Comparison of ENCODE assay signal across 15 cellular contexts in the genomic region with DNA sequence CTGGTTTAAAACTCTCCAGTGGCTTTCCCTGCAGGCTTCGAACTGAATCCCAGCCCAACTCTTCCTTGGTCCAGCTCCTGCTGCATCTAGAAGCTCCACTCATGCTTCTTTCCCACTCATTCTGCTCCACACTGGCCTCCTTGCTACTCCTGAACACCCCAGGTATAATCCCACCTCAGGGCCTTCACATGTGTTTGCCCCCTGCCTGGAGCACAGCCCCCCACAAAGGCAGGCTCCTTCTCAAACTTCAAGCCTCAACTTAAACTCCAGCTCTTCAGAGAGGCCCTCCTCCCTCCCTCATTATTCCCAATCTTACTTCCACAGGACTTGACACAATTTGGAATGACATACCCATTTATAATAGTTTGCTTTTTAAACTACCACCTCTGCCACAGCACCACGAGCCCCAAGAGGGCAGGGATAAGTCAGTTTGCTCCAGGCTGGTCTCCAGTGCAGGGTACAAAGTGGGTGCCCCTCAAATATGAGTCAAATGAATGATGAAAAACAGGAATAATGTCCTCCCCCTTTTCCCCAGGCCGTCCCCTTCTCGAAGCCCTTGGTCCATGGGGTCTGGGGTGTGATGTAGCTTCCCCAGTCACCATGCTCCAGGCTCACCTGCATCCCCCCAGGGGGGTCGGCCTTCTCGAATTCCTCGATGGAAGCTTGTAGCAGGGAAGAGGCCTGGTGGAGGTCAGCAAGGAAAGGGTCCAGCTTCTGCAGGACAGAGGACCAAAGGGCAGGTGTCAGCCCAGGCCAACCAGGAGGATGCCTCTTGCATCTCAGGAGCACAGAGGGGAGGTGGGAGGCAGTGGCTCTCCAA. TPM values are rescaled to one million over a fixed set of nuclear protein-coding genes. Genes with fewer than 3 reads are reported as not detected.
A peak's percentile ranks its signal among the peaks of the same experiment; 100 is the strongest.
DNase-seq lines count a peak whose midpoint lies in the region; ATAC-seq and TF ChIP-seq lines count a peak whose summit lies in the region.
"Had no signal": no experiment of that assay in that cellular context is flagged by ENCODE, and none has a peak within 500 bp of the region (broad histone marks: within the 10 kb centered on the region; RNA-seq: fewer than 3 reads in every experiment).

No MANE protein-coding gene starts in this region.

- no peaks in the 10 kb centered on the region for H3K27me3 Mint-ChIP-seq in brain
- peaks cover 4 to 7% of the 10 kb centered on the region in 2 donors for H3K27me3 Mint-ChIP-seq in CD4-positive, alpha-beta memory T cell

- POLR2A ChIA-PET in CD4-positive, alpha-beta memory T cell (lab: Charles Lee; ENCODE audit: partially characterized antibody), result no interaction called here

- no peaks in the 10 kb centered on the region for H3K27me3 ChIP-seq in BLaER1 treated with 17β-estradiol and CSF1 and Interleukin-3, amounts not matched to agents 10 nM and 100 nM
- no peaks in the 10 kb centered on the region; the same call in 1 of the 2 replicates for H3K27me3 ChIP-seq in KMS-11 (ENCODE audit: insufficient read depth, low read depth)
- no peaks in the 10 kb centered on the region for H3K27me3 ChIP-seq in sigmoid colon
- no peaks in the 10 kb centered on the region for H3K27me3 ChIP-seq in CD4-positive, alpha-beta memory T cell (ENCODE audit: insufficient read depth, low read length)
- H3K27me3 ChIP-seq: upper lobe of left lung had no signal

- no peak overlapping the region for H2AFZ ChIP-seq in KMS-11 (ENCODE audit: low read depth)

- H3K79me2 ChIP-seq in KMS-11 (ENCODE audit: insufficient read depth, low read depth), result no peaks in the 10 kb centered on the region

- TF ChIP-seq POLR2A in sigmoid colon (IDR thresholded peaks at IDR 0.05), result no peak

- no peaks in the 10 kb centered on the region for H3K9me3 Mint-ChIP-seq in brain
- no peaks in the 10 kb centered on the region for H3K9me3 Mint-ChIP-seq in CD4-positive, alpha-beta memory T cell
- H3K9me3 Mint-ChIP-seq: stimulated activated naive CD8-positive, alpha-beta T cell treated with anti-CD3 and anti-CD28 coated beads, Interleukin-15, amount 100 ng/mL, for 72 hours had no signal

- H3K4me1 Mint-ChIP-seq in brain, result peaks cover 20% of the 10 kb centered on the region
- peaks cover 0 to 6% (median 1%) of the 10 kb centered on the region in 4 donors for H3K4me1 Mint-ChIP-seq in CD4-positive, alpha-beta memory T cell
- H3K4me1 Mint-ChIP-seq: activated CD4-positive, alpha-beta T cell treated with anti-CD3 and anti-CD28 coated beads for 36 hours had no signal

- no peak for TF ChIP-seq EP300 in sigmoid colon (IDR thresholded peaks at IDR 0.05)

- peak; percentile 72 for TF ChIP-seq CTCF in KMS-11 (conservative IDR thresholded peaks at IDR 0.05; ENCODE audit: low read depth, low read length)
- TF ChIP-seq CTCF in brain (conservative IDR thresholded peaks at IDR 0.05), result peak in 1 of 2 experiments; percentile 54
- TF ChIP-seq CTCF in sigmoid colon (IDR thresholded peaks at IDR 0.05), result no peak

- CTCF ChIA-PET in CD4-positive, alpha-beta memory T cell (lab: Charles Lee; ENCODE audit: partially characterized antibody), result interaction anchor here (0.9 to 5.6 kb wide), 14 partner anchors 8 to 659 kb away, joined by 3 to 62 read pairs (median 16); no protein-coding TSS in a partner anchor

- 61 to 67% methylated on average over 7 of the region's 7 CpGs for WGBS in sigmoid colon, 2 donors

- no peak overlapping the region for H3K9ac ChIP-seq in BLaER1 treated with 17β-estradiol and CSF1 and Interleukin-3, amounts not matched to agents 10 nM and 100 nM
- H3K9ac ChIP-seq in KMS-11, result no peak overlapping the region

- ATAC-seq in SK-N-SH treated with all-trans-retinoic acid at 6 μM for 48 hours, result no peak

- no peak overlapping the region for H3K4me3 ChIP-seq in BLaER1 treated with 17β-estradiol and CSF1 and Interleukin-3, amounts not matched to agents 10 nM and 100 nM
- H3K4me3 ChIP-seq in KMS-11 (IDR thresholded peaks at IDR 0.05; ENCODE audit: insufficient read depth, low read depth, low read length) (no peak overlapping the region), sigmoid colon (no peak overlapping the region)
- H3K4me3 ChIP-seq in CD4-positive, alpha-beta memory T cell (ENCODE audit: low read length in 2 of 2), result no peak overlapping the region
- H3K4me3 ChIP-seq: mucosa of descending colon, upper lobe of left lung had no signal

- H3K4me3 Mint-ChIP-seq in brain, result no peak overlapping the region
- H3K4me3 Mint-ChIP-seq in CD4-positive, alpha-beta memory T cell, result peak overlapping the region in 1 of 8 donors; percentile 10
- H3K4me3 Mint-ChIP-seq: activated CD4-positive, alpha-beta T cell treated with anti-CD3 and anti-CD28 coated beads for 36 hours; stimulated activated naive CD8-positive, alpha-beta T cell treated with anti-CD3 and anti-CD28 coated beads, Interleukin-15, amount 100 ng/mL, for 72 hours had no signal

- H3K36me3 ChIP-seq in BLaER1 treated with 17β-estradiol and CSF1 and Interleukin-3, amounts not matched to agents 10 nM and 100 nM, result no peaks in the 10 kb centered on the region
- H3K36me3 ChIP-seq in KMS-11 (ENCODE audit: insufficient read depth) (no peaks in the 10 kb centered on the region), sigmoid colon (peaks cover 0 to 11% (median 0%) of the 10 kb centered on the region in 4 donors)
- H3K36me3 ChIP-seq in CD4-positive, alpha-beta memory T cell (ENCODE audit: insufficient read depth, low read length), result no peaks in the 10 kb centered on the region
- H3K36me3 ChIP-seq: upper lobe of left lung had no signal

- peak overlapping the region in 4 of 5 experiments; percentile 18 to 60 (median 25) for H3K27ac Mint-ChIP-seq in brain
- H3K27ac Mint-ChIP-seq in CD4-positive, alpha-beta memory T cell, result peak overlapping the region in 1 of 7 donors; percentile 28
- H3K27ac Mint-ChIP-seq: activated CD4-positive, alpha-beta T cell treated with anti-CD3 and anti-CD28 coated beads for 36 hours; stimulated activated naive CD8-positive, alpha-beta T cell treated with anti-CD3 and anti-CD28 coated beads, Interleukin-15, amount 100 ng/mL, for 72 hours had no signal

- H3K9me3 ChIP-seq in BLaER1 treated with 17β-estradiol and CSF1 and Interleukin-3, amounts not matched to agents 10 nM and 100 nM (replicated peaks in 1 of 11), result 0 out of 22 replicates have a peak, but pooled peaks cover 0 to 2% (median 0%) of the 10 kb centered on the region in 11 experiments
- no peaks in the 10 kb centered on the region for H3K9me3 ChIP-seq in sigmoid colon
- H3K9me3 ChIP-seq in CD4-positive, alpha-beta memory T cell (ENCODE audit: control insufficient read depth in 1 of 2, low read length in 2 of 2), result no peaks in the 10 kb centered on the region
- H3K9me3 ChIP-seq: mucosa of descending colon, upper lobe of left lung had no signal

- H3K4me2 ChIP-seq in BLaER1 treated with 17β-estradiol and CSF1 and Interleukin-3, amounts not matched to agents 10 nM and 100 nM, result peak overlapping the region in 7 of 11 experiments; percentile 65 to 82 (median 72); a peak in 9 of 22 replicates
- H3K4me2 ChIP-seq in KMS-11, result no peak overlapping the region

- H4K20me1 ChIP-seq in BLaER1 treated with 17β-estradiol and CSF1 and Interleukin-3, amounts not matched to agents 10 nM and 100 nM, result no peaks in the 10 kb centered on the region
- no peaks in the 10 kb centered on the region for H4K20me1 ChIP-seq in KMS-11 (ENCODE audit: insufficient read depth)

- H3K27ac ChIP-seq in BLaER1 treated with 17β-estradiol and CSF1 and Interleukin-3, amounts not matched to agents 10 nM and 100 nM, result no peak overlapping the region
- H3K27ac ChIP-seq in KMS-11, result no peak overlapping the region
- H3K27ac ChIP-seq in sigmoid colon, result no peak overlapping the region
- no peak overlapping the region for H3K27ac ChIP-seq in CD4-positive, alpha-beta memory T cell (ENCODE audit: low read depth, low read length)
- H3K27ac ChIP-seq: foreskin keratinocyte, upper lobe of left lung had no signal

- intact Hi-C loops in sigmoid colon (cut with DNase I), result loop anchor here (5.0 kb wide), 2 partner anchors 56 to 656 kb away; a partner anchor contains a TSS
- intact Hi-C loops in CD4-positive, alpha-beta memory T cell (cut with micrococcal nuclease), result loop anchor here (1.0 kb wide), 1 partner anchor 150 kb away; no protein-coding TSS in a partner anchor

- H3K36me3 Mint-ChIP-seq in brain, result no peaks in the 10 kb centered on the region
- no peaks in the 10 kb centered on the region for H3K36me3 Mint-ChIP-seq in CD4-positive, alpha-beta memory T cell

- H3K4me1 ChIP-seq in BLaER1 treated with 17β-estradiol and CSF1 and Interleukin-3, amounts not matched to agents 10 nM and 100 nM, result peaks cover 6 to 38% (median 27%) of the 10 kb centered on the region in 10 experiments; a peak in 19 of 20 replicates
- peaks cover 6% of the 10 kb centered on the region for H3K4me1 ChIP-seq in KMS-11 (ENCODE audit: low read depth, poor library complexity, severe bottlenecking)
- H3K4me1 ChIP-seq in sigmoid colon, result peaks cover 0 to 10% (median 3%) of the 10 kb centered on the region in 4 donors
- H3K4me1 ChIP-seq in CD4-positive, alpha-beta memory T cell (ENCODE audit: insufficient read depth, low read length), result no peaks in the 10 kb centered on the region

- DNase-seq in sigmoid colon (peak; percentile 48), NCI-H1092 (lab: John Stamatoyannopoulos, UW) (no peak)
- DNase-seq in CD4-positive, alpha-beta memory T cell, result no peak
- DNase-seq: cerebellar nuclear complex, NCI-H526 treated with DMSO at 0.1 percent for 48 hours had no signal

TF ChIP-seq in SK-N-SH treated with all-trans-retinoic acid at 6 μM for 48 hours, 23 proteins besides CTCF, POLR2A, EP300 and RAD21 (continues in another document):
- TF ChIP-seq ZFP3 (CRISPR knock-in tag; IDR thresholded peaks at IDR 0.05), result no peak

RNA-seq across cellular contexts. Expression of a gene that starts 37.4 kb away (rescaled TPM):
- 9.8 TPM for polyA plus RNA-seq in brain (ENCODE audit: insufficient read depth, low read depth, low replicate concordance)
- total RNA-seq in sigmoid colon, result 10 to 100 TPM in 3 of 4 donors, 1 to 10 TPM in 1; 9.2 to 39.1 (median 17.1) TPM
- 1 to 10 TPM in 2 of 3 donors, not detected in 1; 1.2 to 6.4 TPM for polyA plus RNA-seq in sigmoid colon
- total RNA-seq in CD4-positive, alpha-beta memory T cell, result not detected
- polyA plus RNA-seq in CD4-positive, alpha-beta memory T cell, result not detected
- total RNA-seq: activated CD4-positive, alpha-beta T cell treated with anti-CD3 and anti-CD28 coated beads for 36 hours; renal cortical epithelial cell had no signal

RNA-seq across cellular contexts. Expression of a gene that starts 58.1 kb away (rescaled TPM):
- polyA plus RNA-seq in brain (ENCODE audit: insufficient read depth, low read depth, low replicate concordance) (34.7 TPM), sigmoid colon (10 to 100 TPM in 1 of 3 donors, 1 to 10 TPM in 2; 6.5 to 71.1 (median 7.2) TPM)
- 100 to 1,000 TPM in 2 of 4 donors, 10 to 100 TPM in 2; 14.8 to 104 (median 60.7) TPM for total RNA-seq in sigmoid colon
- total RNA-seq in CD4-positive, alpha-beta memory T cell, result under 1 TPM; 0.50 to 0.67 TPM
- under 1 TPM; 0.09 to 0.11 TPM for polyA plus RNA-seq in CD4-positive, alpha-beta memory T cell

Comparison
In these comparisons a context has a peak if more than half of its experiments do, and no peak if none do; other contexts are left out.
1. RNA of a gene that starts 58.1 kb away (polyA plus RNA-seq): 34.7 TPM in brain (single experiment) and 6.5 to 71.1 TPM in sigmoid colon; 0.09 to 0.11 TPM in CD4-positive, alpha-beta memory T cell; every median in the first group is over 4 times any median in the second.